Comparison of ENCODE assay signal across 19 cellular contexts in the genomic region with DNA sequence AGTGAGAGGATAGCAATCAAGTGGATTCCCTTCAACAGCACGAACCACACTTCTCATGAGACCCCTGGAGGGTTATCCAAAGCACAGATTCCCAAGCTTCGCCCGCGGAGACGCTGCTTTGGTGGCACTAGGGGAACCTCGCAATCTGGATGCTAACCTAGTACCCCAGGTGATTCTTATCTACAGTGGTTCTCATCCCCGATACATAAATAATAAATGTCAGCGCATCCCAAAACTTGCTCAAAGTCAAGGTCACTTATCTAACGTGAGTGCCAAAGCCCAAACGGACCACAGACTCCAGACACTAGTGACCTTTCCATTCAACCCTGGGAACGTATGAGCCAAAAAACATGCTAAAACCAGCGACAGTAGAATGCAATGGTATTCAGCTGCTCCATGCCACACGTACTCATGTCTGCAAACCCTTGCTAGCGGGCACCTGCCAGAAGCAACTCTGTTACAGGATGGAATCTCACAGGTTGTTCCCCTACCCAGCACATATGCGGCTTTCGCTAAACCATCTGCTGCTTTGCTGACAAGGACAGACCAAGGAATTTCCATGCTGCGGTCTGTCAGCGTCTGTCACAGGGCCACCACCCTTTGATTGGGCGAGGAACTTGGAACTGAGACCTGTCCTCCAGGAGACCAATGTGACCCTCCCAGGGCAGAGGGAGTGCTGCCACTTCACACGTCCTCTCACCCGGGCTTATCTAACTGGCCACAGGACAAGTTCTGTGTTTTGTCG. TPM values are rescaled to one million over a fixed set of nuclear protein-coding genes. Genes with fewer than 3 reads are reported as not detected.
DNase-seq lines count a peak whose midpoint lies in the region; ATAC-seq and TF ChIP-seq lines count a peak whose summit lies in the region.
"Had no signal": no experiment of that assay in that cellular context is flagged by ENCODE, and none has a peak within 500 bp of the region (broad histone marks: within the 10 kb centered on the region; RNA-seq: fewer than 3 reads in every experiment).

No MANE protein-coding gene starts in this region.

- CTCF ChIA-PET in CD8-positive, alpha-beta memory T cell (lab: Charles Lee) = no interaction called here

- POLR2A ChIA-PET in CD8-positive, alpha-beta memory T cell (lab: Charles Lee) = no interaction called here

- no peak for TF ChIP-seq POLR2A in esophagus muscularis mucosa (IDR thresholded peaks at IDR 0.05; ENCODE audit: low read depth)

- H3K27me3 ChIP-seq in CD8-positive, alpha-beta memory T cell (ENCODE audit: insufficient read depth, low read length, poor library complexity, severe bottlenecking) = peaks cover 5% of the 10 kb centered on the region
- H3K27me3 ChIP-seq in esophagus muscularis mucosa = no peaks in the 10 kb centered on the region
- peaks cover 3% of the 10 kb centered on the region for H3K27me3 ChIP-seq in osteoblast (ENCODE audit: insufficient read depth, low read length)
- H3K27me3 ChIP-seq: adrenal gland had no signal

- no peak overlapping the region for H2AFZ ChIP-seq in osteoblast (ENCODE audit: low read length)

- peaks cover 0 to 2% (median 0%) of the 10 kb centered on the region in 3 donors for H3K36me3 Mint-ChIP-seq in CD8-positive, alpha-beta memory T cell
- H3K36me3 Mint-ChIP-seq in activated naive CD8-positive, alpha-beta T cell treated with anti-CD3 and anti-CD28 coated beads, Interleukin-2, amount 50 U/mL, for 24 hours (ENCODE audit: low read depth) = no peaks in the 10 kb centered on the region
- H3K36me3 Mint-ChIP-seq in T-helper 2 cell treated with Interferon-gamma antibody and Interleukin-4, amounts not matched to agents 5 μg/mL and 100 μg/mL, for 36 hours (ENCODE audit: low read depth) = no peaks in the 10 kb centered on the region
- H3K36me3 Mint-ChIP-seq: CD8-positive, alpha-beta T cell; naive thymus-derived CD4-positive, alpha-beta T cell; WTC11 had no signal

- peaks cover 2 to 10% of the 10 kb centered on the region in 2 donors for H3K27me3 Mint-ChIP-seq in CD8-positive, alpha-beta memory T cell
- H3K27me3 Mint-ChIP-seq in activated naive CD8-positive, alpha-beta T cell treated with anti-CD3 and anti-CD28 coated beads, Interleukin-2, amount 50 U/mL, for 24 hours = no peaks in the 10 kb centered on the region
- peaks cover 9% of the 10 kb centered on the region for H3K27me3 Mint-ChIP-seq in T-helper 2 cell treated with Interferon-gamma antibody and Interleukin-4, amounts not matched to agents 5 μg/mL and 100 μg/mL, for 36 hours (ENCODE audit: low read depth)

- H3K9me3 Mint-ChIP-seq in CD8-positive, alpha-beta memory T cell = no peaks in the 10 kb centered on the region
- H3K9me3 Mint-ChIP-seq in activated naive CD8-positive, alpha-beta T cell treated with anti-CD3 and anti-CD28 coated beads, Interleukin-2, amount 50 U/mL, for 24 hours = no peaks in the 10 kb centered on the region
- H3K9me3 Mint-ChIP-seq in T-helper 2 cell treated with Interferon-gamma antibody and Interleukin-4, amounts not matched to agents 5 μg/mL and 100 μg/mL, for 36 hours = no peaks in the 10 kb centered on the region
- H3K9me3 Mint-ChIP-seq: activated T-helper 2 cell treated with anti-CD3 and anti-CD28 coated beads, Interferon-gamma antibody, Interleukin-2, Interleukin-4, amounts not matched to agents 10 μg/mL and 5 μg/mL and 100 μg/mL, durations not matched to agents 14 hours and 24 hours and 36 hours; CD8-positive, alpha-beta T cell; central memory CD8-positive, alpha-beta T cell; naive thymus-derived CD4-positive, alpha-beta T cell; WTC11 had no signal

- no peaks in the 10 kb centered on the region for H3K79me2 ChIP-seq in osteoblast (ENCODE audit: insufficient read depth, low read length)

- H3K36me3 ChIP-seq in CD8-positive, alpha-beta memory T cell (ENCODE audit: insufficient read depth, low read length) = no peaks in the 10 kb centered on the region
- H3K36me3 ChIP-seq in esophagus muscularis mucosa (no peaks in the 10 kb centered on the region), osteoblast (ENCODE audit: insufficient read depth, low read length) (no peaks in the 10 kb centered on the region)
- H3K36me3 ChIP-seq: adrenal gland had no signal

- TF ChIP-seq CTCF in esophagus muscularis mucosa (IDR thresholded peaks at IDR 0.05) (no peak), osteoblast (IDR thresholded peaks at IDR 0.05; ENCODE audit: extremely low read depth, low read depth, low read length) (no peak)

- no peaks in the 10 kb centered on the region for H3K9me3 ChIP-seq in CD8-positive, alpha-beta memory T cell (ENCODE audit: low read length)
- no peaks in the 10 kb centered on the region for H3K9me3 ChIP-seq in esophagus muscularis mucosa
- H3K9me3 ChIP-seq in osteoblast (ENCODE audit: low read depth, low read length) = no peaks in the 10 kb centered on the region
- H3K9me3 ChIP-seq: adrenal gland had no signal

- H3K4me1 Mint-ChIP-seq in CD8-positive, alpha-beta memory T cell = peaks cover 0 to 3% (median 0%) of the 10 kb centered on the region in 3 donors
- peaks cover 26% of the 10 kb centered on the region for H3K4me1 Mint-ChIP-seq in activated naive CD8-positive, alpha-beta T cell treated with anti-CD3 and anti-CD28 coated beads, Interleukin-2, amount 50 U/mL, for 24 hours
- peaks cover 3% of the 10 kb centered on the region for H3K4me1 Mint-ChIP-seq in T-helper 2 cell treated with Interferon-gamma antibody and Interleukin-4, amounts not matched to agents 5 μg/mL and 100 μg/mL, for 36 hours (ENCODE audit: low read depth)
- H3K4me1 Mint-ChIP-seq: central memory CD8-positive, alpha-beta T cell had no signal

- DNase-seq in CD8-positive, alpha-beta memory T cell = no peak
- DNase-seq in NCI-H524 (lab: John Stamatoyannopoulos, UW) (peak; percentile 30 to 85), esophagus muscularis mucosa (ENCODE audit: extremely low spot score) (no peak), osteoblast (ENCODE audit: insufficient read length, low spot score, missing footprints) (no peak), NCI-H128 (lab: John Stamatoyannopoulos, UW; ENCODE audit: unreplicated experiment) (no peak)
- DNase-seq in activated naive CD8-positive, alpha-beta T cell treated with anti-CD3 and anti-CD28 coated beads, Interleukin-2, amount 50 U/mL, for 24 hours = no peak
- DNase-seq in T-helper 2 cell treated with Interferon-gamma antibody and Interleukin-4, amounts not matched to agents 5 μg/mL and 100 μg/mL, for 36 hours (ENCODE audit: low spot score) = no peak
- DNase-seq: activated CD8-positive, alpha-beta memory T cell treated with anti-CD3 and anti-CD28 coated beads for 24 hours; NCI-H1092; NCI-H2171 had no signal

- ATAC-seq in activated naive CD8-positive, alpha-beta T cell treated with anti-CD3 and anti-CD28 coated beads, Interleukin-2, amount 50 U/mL, for 24 hours = no peak
- no peak for ATAC-seq in GM21825 (IDR thresholded peaks at IDR 0.05; ENCODE audit: unreplicated experiment)
- ATAC-seq: HCT116, HepG2 had no signal

- no peaks in the 10 kb centered on the region for H4K20me1 ChIP-seq in osteoblast (ENCODE audit: insufficient read depth, low read length)

- no peak overlapping the region for H3K27ac Mint-ChIP-seq in CD8-positive, alpha-beta memory T cell
- no peak overlapping the region for H3K27ac Mint-ChIP-seq in activated naive CD8-positive, alpha-beta T cell treated with anti-CD3 and anti-CD28 coated beads, Interleukin-2, amount 50 U/mL, for 24 hours
- no peak overlapping the region for H3K27ac Mint-ChIP-seq in T-helper 2 cell treated with Interferon-gamma antibody and Interleukin-4, amounts not matched to agents 5 μg/mL and 100 μg/mL, for 36 hours
- H3K27ac Mint-ChIP-seq: activated T-helper 2 cell treated with anti-CD3 and anti-CD28 coated beads, Interferon-gamma antibody, Interleukin-2, Interleukin-4, amounts not matched to agents 10 μg/mL and 5 μg/mL and 100 μg/mL, durations not matched to agents 14 hours and 24 hours and 36 hours; CD8-positive, alpha-beta T cell; naive thymus-derived CD4-positive, alpha-beta T cell had no signal

- H3K4me3 ChIP-seq in CD8-positive, alpha-beta memory T cell (ENCODE audit: low read length) = no peak overlapping the region
- H3K4me3 ChIP-seq in esophagus muscularis mucosa = no peak overlapping the region
- H3K4me3 ChIP-seq in osteoblast (ENCODE audit: insufficient read depth, low read length) = no peak overlapping the region
- H3K4me3 ChIP-seq: adrenal gland had no signal

- WGBS in esophagus muscularis mucosa = 87% methylated on average over 20 of the region's 22 CpGs

- intact Hi-C loops in esophagus muscularis mucosa (cut with DNase I) = no loop called here

- H3K27ac ChIP-seq in CD8-positive, alpha-beta memory T cell (ENCODE audit: low read depth, low read length) = peak overlapping the region; percentile 56
- H3K27ac ChIP-seq in esophagus muscularis mucosa (replicated peaks in 1 of 4) = peak overlapping the region in 3 of 4 donors; percentile 27 to 46 (median 33)
- peak overlapping the region; percentile 25 for H3K27ac ChIP-seq in osteoblast (ENCODE audit: low read depth, low read length)

- no peak for TF ChIP-seq EP300 in esophagus muscularis mucosa (IDR thresholded peaks at IDR 0.05)

- H3K4me2 ChIP-seq in osteoblast (ENCODE audit: insufficient read depth, low read length) = no peak overlapping the region

- no peak overlapping the region for H3K4me3 Mint-ChIP-seq in CD8-positive, alpha-beta memory T cell
- no peak overlapping the region for H3K4me3 Mint-ChIP-seq in activated naive CD8-positive, alpha-beta T cell treated with anti-CD3 and anti-CD28 coated beads, Interleukin-2, amount 50 U/mL, for 24 hours
- no peak overlapping the region for H3K4me3 Mint-ChIP-seq in T-helper 2 cell treated with Interferon-gamma antibody and Interleukin-4, amounts not matched to agents 5 μg/mL and 100 μg/mL, for 36 hours
- H3K4me3 Mint-ChIP-seq: CD8-positive, alpha-beta T cell; central memory CD8-positive, alpha-beta T cell; naive thymus-derived CD4-positive, alpha-beta T cell had no signal

- no peaks in the 10 kb centered on the region for H3K4me1 ChIP-seq in CD8-positive, alpha-beta memory T cell (ENCODE audit: insufficient read depth, low read length)
- H3K4me1 ChIP-seq in esophagus muscularis mucosa (peaks cover 26 to 53% (median 40%) of the 10 kb centered on the region in 4 donors), osteoblast (ENCODE audit: insufficient read depth, low read length) (peaks cover 3% of the 10 kb centered on the region)

RNA-seq across cellular contexts. Expression of gene MYLK4, which starts 16.8 kb away (rescaled TPM):
- under 1 TPM; 0.22 to 0.24 TPM for total RNA-seq in CD8-positive, alpha-beta memory T cell
- polyA plus RNA-seq in CD8-positive, alpha-beta memory T cell = 0.24 TPM
- total RNA-seq in esophagus muscularis mucosa (under 1 TPM; 0.33 to 0.45 (median 0.38) TPM), osteoblast (0.36 and 0.88 TPM in 2 replicates)

RNA-seq across cellular contexts. Expression of gene WRNIP1, which starts 31.3 kb away (rescaled TPM):
- 10 to 100 TPM; 58.5 to 58.7 TPM for total RNA-seq in CD8-positive, alpha-beta memory T cell
- polyA plus RNA-seq in CD8-positive, alpha-beta memory T cell = 55.8 TPM
- total RNA-seq in esophagus muscularis mucosa (10 to 100 TPM; 55.2 to 77.2 (median 63.7) TPM), osteoblast (25.3 and 26.5 TPM in 2 replicates)

Comparison
In these comparisons a context has a peak if more than half of its experiments do, and no peak if none do; other contexts are left out.
1. DNase-seq: peak in NCI-H524 (2 of 2); none in CD8-positive, alpha-beta memory T cell (0 of 5), esophagus muscularis mucosa (single experiment), osteoblast (single experiment), NCI-H128 (single experiment), activated naive CD8-positive, alpha-beta T cell treated with anti-CD3 and anti-CD28 coated beads, Interleukin-2, amount 50 U/mL, for 24 hours (single experiment) and T-helper 2 cell treated with Interferon-gamma antibody and Interleukin-4, amounts not matched to agents 5 μg/mL and 100 μg/mL, for 36 hours (single experiment).
2. Peak in every context shown above with its lines, with median percentiles within 50 percentile points of each other: H3K27ac ChIP-seq.